Comparison of ENCODE assay signal across 20 cellular contexts in genomic region chr10:77079902-77080301, GRCh38.
"Had no signal": no experiment of that assay in that cellular context is flagged by ENCODE, and none has a peak within 500 bp of the region (broad histone marks: within the 10 kb centered on the region; RNA-seq: fewer than 3 reads in every experiment).

No MANE protein-coding gene starts in this region.

- H3K4me3 Mint-ChIP-seq: activated T-cell treated with anti-CD3 and anti-CD28 coated beads, Interleukin-2, amount 50 U/mL, for 72 hours; naive B cell; stimulated activated effector memory CD8-positive, alpha-beta T cell treated with anti-CD3 and anti-CD28 coated beads, Interleukin-12 subunit alpha, Interleukin-12 subunit beta, amount 100 ng/mL, for 72 hours had no signal

- H3K4me1 ChIP-seq: breast epithelium, foreskin keratinocyte had no signal

- H3K36me3 ChIP-seq: breast epithelium, ovary had no signal

- H3K9me3 ChIP-seq: breast epithelium, mucosa of descending colon, ovary, stomach had no signal

- DNase-seq: activated CD4-positive, alpha-beta T cell treated with anti-CD3 and anti-CD28 coated beads, Interleukin-2, amount 50 U/mL, for 4 hours; activated effector memory CD4-positive, alpha-beta T cell treated with anti-CD3 and anti-CD28 coated beads, Interleukin-2, amount 50 U/mL, for 16 hours; activated naive CD4-positive, alpha-beta T cell treated with anti-CD3 and anti-CD28 coated beads, Interleukin-2, amount 50 U/mL, for 16 hours; activated T-cell treated with anti-CD3 and anti-CD28 coated beads, Interleukin-2, amount 50 U/mL, for 72 hours; foreskin keratinocyte; head of caudate nucleus; left ventricle myocardium superior; mesenchymal stem cell; mucosa of descending colon; naive B cell; ovary; stimulated activated CD4-positive, alpha-beta T cell treated with anti-CD3 and anti-CD28 coated beads, Interleukin-4, amount 100 ng/mL, for 24 hours; stomach; T-helper 2 cell; trophoblast cell had no signal

- H3K27ac Mint-ChIP-seq: activated T-cell treated with anti-CD3 and anti-CD28 coated beads, Interleukin-2, amount 50 U/mL, for 72 hours; naive B cell; stimulated activated effector memory CD8-positive, alpha-beta T cell treated with anti-CD3 and anti-CD28 coated beads, Interleukin-12 subunit alpha, Interleukin-12 subunit beta, amount 100 ng/mL, for 72 hours had no signal

- H3K9me3 Mint-ChIP-seq: activated T-cell treated with anti-CD3 and anti-CD28 coated beads, Interleukin-2, amount 50 U/mL, for 72 hours; naive B cell; stimulated activated effector memory CD8-positive, alpha-beta T cell treated with anti-CD3 and anti-CD28 coated beads, Interleukin-12 subunit alpha, Interleukin-12 subunit beta, amount 100 ng/mL, for 72 hours had no signal

- ATAC-seq: activated T-cell treated with anti-CD3 and anti-CD28 coated beads, Interleukin-2, amount 50 U/mL, for 72 hours; foreskin keratinocyte; left ventricle myocardium superior; mucosa of descending colon; sciatic nerve; stimulated activated effector memory CD8-positive, alpha-beta T cell treated with anti-CD3 and anti-CD28 coated beads, Interleukin-12 subunit alpha, Interleukin-12 subunit beta, amount 100 ng/mL, for 72 hours had no signal

- H3K4me1 Mint-ChIP-seq: naive B cell; stimulated activated effector memory CD8-positive, alpha-beta T cell treated with anti-CD3 and anti-CD28 coated beads, Interleukin-12 subunit alpha, Interleukin-12 subunit beta, amount 100 ng/mL, for 72 hours had no signal

- H3K27ac ChIP-seq: breast epithelium, epithelial cell of prostate, foreskin keratinocyte, ovary, stomach had no signal

- H3K27me3 ChIP-seq: breast epithelium, ovary, stomach had no signal

- H3K4me3 ChIP-seq: breast epithelium, mucosa of descending colon, ovary, smooth muscle cell, stomach had no signal

- H3K36me3 Mint-ChIP-seq: naive B cell; stimulated activated effector memory CD8-positive, alpha-beta T cell treated with anti-CD3 and anti-CD28 coated beads, Interleukin-12 subunit alpha, Interleukin-12 subunit beta, amount 100 ng/mL, for 72 hours had no signal
